ENCODE assay signal across 8 cellular contexts in genomic region chr14:105473677-105474477, GRCh38. TPM values are rescaled to one million over a fixed set of nuclear protein-coding genes. Genes with fewer than 3 reads are reported as not detected.
DNase-seq lines count a peak whose midpoint lies in the region; ATAC-seq and TF ChIP-seq lines count a peak whose summit lies in the region.

No MANE protein-coding gene starts in this region.

- intact Hi-C loops in A673 (cut with micrococcal nuclease; ENCODE audit: unreplicated experiment), result no loop called here
- intact Hi-C loops in activated CD8-positive, alpha-beta T cell treated with anti-CD3 and anti-CD28 coated beads for 36 hours (cut with micrococcal nuclease), result no loop called here
- intact Hi-C loops in right lobe of liver (cut with DNase I), result no loop called here

- H3K79me1 ChIP-seq in H9 (ENCODE audit: insufficient read depth, low read depth, low read length, poor library complexity, severe bottlenecking), result no peaks in the 10 kb centered on the region

- no peak overlapping the region for H2AK5ac ChIP-seq in H9 (ENCODE audit: insufficient read length, low read length)

- peaks cover 0 to 14% of the 10 kb centered on the region in 2 experiments; a peak in 2 of 4 replicates for H3K4me1 Mint-ChIP-seq in H9
- H3K4me1 Mint-ChIP-seq in activated CD8-positive, alpha-beta T cell treated with anti-CD3 and anti-CD28 coated beads for 36 hours (ENCODE audit: low read depth), result peaks cover 10% of the 10 kb centered on the region

- no peak overlapping the region for H2BK120ac ChIP-seq in H9 (ENCODE audit: low read depth, low read length, poor library complexity, severe bottlenecking)

- H2BK20ac ChIP-seq in H9 (ENCODE audit: low read depth, low read length, poor library complexity, severe bottlenecking), result no peak overlapping the region

- no peak overlapping the region for H2BK12ac ChIP-seq in H9 (ENCODE audit: insufficient read length, low read depth, low read length)

- H3K23me2 ChIP-seq in H9 (ENCODE audit: insufficient read length, low read depth, low read length, poor library complexity, severe bottlenecking), result peaks cover 8% of the 10 kb centered on the region

- no peak overlapping the region for H4K5ac ChIP-seq in H9 (ENCODE audit: insufficient read length, low read depth, low read length)

- H3K9me3 ChIP-seq in A673 (ENCODE audit: low read depth, low read length, poor library complexity, severe bottlenecking), result no peaks in the 10 kb centered on the region
- H3K9me3 ChIP-seq in H9 (ENCODE audit: control insufficient read depth, low read depth, low read length), result no peaks in the 10 kb centered on the region
- no peaks in the 10 kb centered on the region for H3K9me3 ChIP-seq in right lobe of liver

- H3K27me3 ChIP-seq in A673 (replicated peaks; ENCODE audit: insufficient read depth, low read depth, low read length, poor library complexity) (no peaks in the 10 kb centered on the region), H9 (ENCODE audit: insufficient read depth, low read length) (peaks cover 18% of the 10 kb centered on the region; the same call in 1 of the 2 replicates), right lobe of liver (no peaks in the 10 kb centered on the region)

- TF ChIP-seq CTCF in A673 (conservative IDR thresholded peaks at IDR 0.05; ENCODE audit: low read depth, low read length), result no peak
- no peak for TF ChIP-seq CTCF in H9 (conservative IDR thresholded peaks at IDR 0.05)
- TF ChIP-seq CTCF in activated CD8-positive, alpha-beta T cell treated with anti-CD3 and anti-CD28 coated beads for 36 hours (IDR thresholded peaks at IDR 0.05), result no peak
- TF ChIP-seq CTCF in right lobe of liver (IDR thresholded peaks at IDR 0.05), result no peak

- peak; percentile 98 for DNase-seq in A673 (ENCODE audit: low spot score)
- peak; percentile 97 for DNase-seq in H9
- peak; percentile 69 to 92 for DNase-seq in NCI-H526 (lab: John Stamatoyannopoulos, UW)
- DNase-seq in activated CD8-positive, alpha-beta T cell treated with anti-CD3 and anti-CD28 coated beads for 36 hours, result peak; percentile 73
- peak; percentile 74 for DNase-seq in effector CD4-positive, alpha-beta T cell
- peak; percentile 85 to 88 (median 87) for DNase-seq in right lobe of liver
- DNase-seq in stimulated activated CD8-positive, alpha-beta memory T cell treated with anti-CD3 and anti-CD28 coated beads, Interleukin-15, amount 100 ng/mL, for 1 hour (ENCODE audit: low read depth), result peak; percentile 60

- no peak overlapping the region for H2AFZ ChIP-seq in H9 (ENCODE audit: low read length)

- no peak overlapping the region for H3K23ac ChIP-seq in H9 (ENCODE audit: insufficient read length, low read depth, low read length)

- peak; percentile 58 for ATAC-seq in activated CD8-positive, alpha-beta T cell treated with anti-CD3 and anti-CD28 coated beads for 36 hours
- peak; percentile 6 to 20 (median 14) for ATAC-seq in right lobe of liver
- no peak for ATAC-seq in GM18868 (IDR thresholded peaks at IDR 0.05; ENCODE audit: unreplicated experiment)

- CTCF ChIA-PET in A673 (lab: Charles Lee), result no interaction called here
- CTCF ChIA-PET in activated CD8-positive, alpha-beta T cell treated with anti-CD3 and anti-CD28 coated beads for 36 hours (lab: Charles Lee), result interaction anchor here (0.8 to 3.4 kb wide), 3 partner anchors 16 to 103 kb away, joined by 3 to 20 read pairs (median 3); no protein-coding TSS in a partner anchor

- peaks cover 0 to 3% of the 10 kb centered on the region in 2 experiments; a peak in 1 of 5 replicates for H3K9me3 Mint-ChIP-seq in H9
- no peaks in the 10 kb centered on the region for H3K9me3 Mint-ChIP-seq in activated CD8-positive, alpha-beta T cell treated with anti-CD3 and anti-CD28 coated beads for 36 hours

- H3K4me3 ChIP-seq in A673 (ENCODE audit: low read depth, low read length, poor library complexity, severe bottlenecking) (peak overlapping the region; percentile 99), right lobe of liver (peak overlapping the region; percentile 36 to 63 (median 38))

- H3K4me2 ChIP-seq in H9 (ENCODE audit: insufficient read depth, insufficient read length, low read length), result peak overlapping the region; percentile 44

- H3K9ac ChIP-seq in H9 (ENCODE audit: extremely low read depth, insufficient read length, low read length), result no peak overlapping the region

- no peak overlapping the region for H3K56ac ChIP-seq in H9 (ENCODE audit: insufficient read length, low read depth, low read length)

- H2BK15ac ChIP-seq in H9 (ENCODE audit: low read depth, low read length), result no peak overlapping the region

- no TSS peak for BruUV-seq in A673 (replicated peaks; lab: Mats Ljungman, UMichigan)

- H3K14ac ChIP-seq in H9 (ENCODE audit: insufficient read depth, low read length), result peak overlapping the region; percentile 52

- H2BK5ac ChIP-seq in H9 (ENCODE audit: insufficient read length, low read length), result no peak overlapping the region

- H3K27ac Mint-ChIP-seq in H9, result no peak overlapping the region
- H3K27ac Mint-ChIP-seq in activated CD8-positive, alpha-beta T cell treated with anti-CD3 and anti-CD28 coated beads for 36 hours, result no peak overlapping the region

- no peaks in the 10 kb centered on the region for H3K79me2 ChIP-seq in H9 (ENCODE audit: insufficient read depth, low read length)

- H3K27ac ChIP-seq in A673 (ENCODE audit: low read depth, low read length, poor library complexity, severe bottlenecking) (peak overlapping the region; percentile 80), H9 (ENCODE audit: insufficient read length, low read depth, low read length) (no peak overlapping the region), right lobe of liver (peak overlapping the region in 1 of 3 donors; percentile 37)

- no peak overlapping the region for H3K4ac ChIP-seq in H9 (ENCODE audit: low read depth, low read length)

- H4K20me1 ChIP-seq in H9 (ENCODE audit: control insufficient read depth, insufficient read depth, insufficient read length), result no peaks in the 10 kb centered on the region

- no peak overlapping the region for H4K91ac ChIP-seq in H9 (ENCODE audit: insufficient read length, low read depth, low read length)

- no peak overlapping the region for H3T11ph ChIP-seq in H9 (ENCODE audit: low read length)

- POLR2A ChIA-PET in A673 (lab: Charles Lee; ENCODE audit: low non-redundant PET), result no interaction called here
- POLR2A ChIA-PET in activated CD8-positive, alpha-beta T cell treated with anti-CD3 and anti-CD28 coated beads for 36 hours (lab: Charles Lee), result interaction anchor here (0.8 kb wide), 1 partner anchor 16 kb away, joined by 3 read pairs; no protein-coding TSS in a partner anchor

- H3K36me3 ChIP-seq in A673 (ENCODE audit: insufficient read depth, low read length, poor library complexity, severe bottlenecking), result peaks cover 10% of the 10 kb centered on the region
- peaks cover 0 to 5% (median 0%) of the 10 kb centered on the region in 4 donors for H3K36me3 ChIP-seq in right lobe of liver

- WGBS in H9 (ENCODE audit: extremely low coverage, insufficient read length, low lambda C conversion rate), result no CpG with 5 or more reads among the region's 60 CpGs
- WGBS in right lobe of liver (ENCODE audit: insufficient coverage, low coverage, low lambda C conversion rate, missing lambda C conversion rate), result 7% methylated on average over 3 of the region's 60 CpGs

- H3K4me3 Mint-ChIP-seq in H9, result peak overlapping the region; percentile 51 to 72
- no peak overlapping the region for H3K4me3 Mint-ChIP-seq in activated CD8-positive, alpha-beta T cell treated with anti-CD3 and anti-CD28 coated beads for 36 hours

- H4K8ac ChIP-seq in H9 (replicated peaks; ENCODE audit: insufficient read length, low read depth, low read length), result no peak overlapping the region

- H3K4me1 ChIP-seq in A673 (ENCODE audit: insufficient read depth, low read length, poor library complexity, severe bottlenecking) (peaks cover 60% of the 10 kb centered on the region), H9 (ENCODE audit: insufficient read depth, low read length) (no peaks in the 10 kb centered on the region; the same call in 1 of the 2 replicates), right lobe of liver (peaks cover 0 to 44% (median 17%) of the 10 kb centered on the region in 4 donors)

- no peak for TF ChIP-seq POLR2A in right lobe of liver (IDR thresholded peaks at IDR 0.05)

- peaks cover 0 to 2% (median 0%) of the 10 kb centered on the region in 3 experiments; a peak in 1 of 7 replicates for H3K36me3 Mint-ChIP-seq in H9 (ENCODE audit: insufficient read depth in 1 of 3, low read depth in 3 of 3)
- H3K36me3 Mint-ChIP-seq in activated CD8-positive, alpha-beta T cell treated with anti-CD3 and anti-CD28 coated beads for 36 hours (ENCODE audit: low read depth), result peaks cover 2% of the 10 kb centered on the region

- H3K18ac ChIP-seq in H9 (ENCODE audit: insufficient read length, low read depth, low read length), result peak overlapping the region; percentile 95

- H3K27me3 Mint-ChIP-seq in H9 (ENCODE audit: low read depth), result peaks cover 31% of the 10 kb centered on the region
- H3K27me3 Mint-ChIP-seq in activated CD8-positive, alpha-beta T cell treated with anti-CD3 and anti-CD28 coated beads for 36 hours, result peaks cover 14% of the 10 kb centered on the region

RNA-seq across cellular contexts. Expression of gene CRIP2, which starts 0.7 kb away (rescaled TPM):
- total RNA-seq in A673 (2021) (154 and 192 TPM in 2 replicates), H9 (2021) (5.7 and 7.2 TPM in 2 replicates), right lobe of liver (10 to 100 TPM; 11.2 to 50.0 (median 27.5) TPM)
- total RNA-seq in activated CD8-positive, alpha-beta T cell treated with anti-CD3 and anti-CD28 coated beads for 36 hours, result under 1 TPM in 1 of 2 experiments, not detected in 1; 0.45 TPM

RNA-seq across cellular contexts. Expression of gene CRIP1, which starts 12.8 kb away (rescaled TPM):
- 42.4 and 47.7 TPM in 2 replicates for total RNA-seq in A673 (2021)
- 6.9 and 8.8 TPM in 2 replicates for total RNA-seq in H9 (2021)
- total RNA-seq in activated CD8-positive, alpha-beta T cell treated with anti-CD3 and anti-CD28 coated beads for 36 hours, result 10 to 100 TPM; 93.9 to 95.7 TPM
- total RNA-seq in right lobe of liver, result 1 to 10 TPM in 5 of 6 experiments, under 1 TPM in 1; 0.79 to 5.4 (median 2.7) TPM

RNA-seq across cellular contexts. Expression of gene TEDC1, which starts 17.2 kb away (rescaled TPM):
- total RNA-seq in A673 (2021) (34.0 and 48.0 TPM in 2 replicates), H9 (2021) (26.2 TPM in 2 replicates), right lobe of liver (1 to 10 TPM; 2.2 to 8.1 (median 3.9) TPM)
- total RNA-seq in activated CD8-positive, alpha-beta T cell treated with anti-CD3 and anti-CD28 coated beads for 36 hours, result 10 to 100 TPM; 30.1 to 31.1 TPM

RNA-seq across cellular contexts. Expression of gene TMEM121, which starts 52.5 kb away (rescaled TPM):
- total RNA-seq in A673 (2021), result 3.1 and 4.7 TPM in 2 replicates
- total RNA-seq in H9 (2021), result 1.0 and 2.6 TPM in 2 replicates
- 10 to 100 TPM; 12.0 to 12.1 TPM for total RNA-seq in activated CD8-positive, alpha-beta T cell treated with anti-CD3 and anti-CD28 coated beads for 36 hours
- total RNA-seq in right lobe of liver, result 1 to 10 TPM in 5 of 6 experiments, under 1 TPM in 1; 0.74 to 3.2 (median 2.2) TPM

RNA-seq across cellular contexts. Expression of gene MTA1, which starts 54.2 kb away (rescaled TPM):
- total RNA-seq in A673 (2021) (238 and 250 TPM in 2 replicates), H9 (2021) (222 and 230 TPM in 2 replicates), right lobe of liver (10 to 100 TPM; 18.6 to 45.1 (median 29.2) TPM)
- 100 to 1,000 TPM; 133 to 140 TPM for total RNA-seq in activated CD8-positive, alpha-beta T cell treated with anti-CD3 and anti-CD28 coated beads for 36 hours
